Comparison of ENCODE assay signal across 10 cellular contexts in genomic region chr4:6763330-6763851, GRCh38. TPM values are rescaled to one million over a fixed set of nuclear protein-coding genes. Genes with fewer than 3 reads are reported as not detected.
DNase-seq lines count a peak whose midpoint lies in the region; ATAC-seq and TF ChIP-seq lines count a peak whose summit lies in the region.
"Had no signal": no experiment of that assay in that cellular context is flagged by ENCODE, and none has a peak within 500 bp of the region (broad histone marks: within the 10 kb centered on the region; RNA-seq: fewer than 3 reads in every experiment).

No MANE protein-coding gene starts in this region.

- POLR2A ChIA-PET in RWPE1 (lab: Yijun Ruan, JAX; ENCODE audit: low non-redundant PET): no interaction called here

- peak; percentile 64 for ATAC-seq in stimulated activated effector memory CD8-positive, alpha-beta T cell treated with anti-CD3 and anti-CD28 coated beads, Interleukin-12 subunit alpha, Interleukin-12 subunit beta, amount 100 ng/mL, for 72 hours
- no peak for ATAC-seq in HG03521 (IDR thresholded peaks at IDR 0.05; ENCODE audit: unreplicated experiment)
- ATAC-seq: SK-N-SH treated with all-trans-retinoic acid at 6 μM for 48 hours had no signal

- H3K27ac Mint-ChIP-seq in stimulated activated effector memory CD8-positive, alpha-beta T cell treated with anti-CD3 and anti-CD28 coated beads, Interleukin-12 subunit alpha, Interleukin-12 subunit beta, amount 100 ng/mL, for 72 hours: peak overlapping the region; percentile 72

- TF ChIP-seq CTCF in RWPE1 (conservative IDR thresholded peaks at IDR 0.05; ENCODE audit: low read depth): peak; percentile 73

- peak overlapping the region; percentile 83 for H3K27ac ChIP-seq in RWPE1
- peak overlapping the region; percentile 25 to 37 for H3K27ac ChIP-seq in esophagus (ENCODE audit: low read depth in 2 of 2, low read length in 1 of 2)

- no peaks in the 10 kb centered on the region for H3K36me3 Mint-ChIP-seq in stimulated activated effector memory CD8-positive, alpha-beta T cell treated with anti-CD3 and anti-CD28 coated beads, Interleukin-12 subunit alpha, Interleukin-12 subunit beta, amount 100 ng/mL, for 72 hours

- H3K4me1 ChIP-seq in esophagus (ENCODE audit: control insufficient read depth in 2 of 2, insufficient read depth in 2 of 2, low read length in 1 of 2): peaks cover 2 to 6% of the 10 kb centered on the region in 2 donors

- H3K9me3 Mint-ChIP-seq in stimulated activated effector memory CD8-positive, alpha-beta T cell treated with anti-CD3 and anti-CD28 coated beads, Interleukin-12 subunit alpha, Interleukin-12 subunit beta, amount 100 ng/mL, for 72 hours: no peaks in the 10 kb centered on the region

- no peaks in the 10 kb centered on the region for H3K9me3 ChIP-seq in esophagus (ENCODE audit: control insufficient read depth in 2 of 2, insufficient read depth in 1 of 2, low read depth in 1 of 2, low read length in 1 of 2)

- CTCF ChIA-PET in RWPE1 (lab: Yijun Ruan, JAX): interaction anchor here (0.5 kb wide), 1 partner anchor 39 kb away, joined by 3 read pairs; no protein-coding TSS in a partner anchor

- peaks cover 20% of the 10 kb centered on the region for H3K4me1 Mint-ChIP-seq in stimulated activated effector memory CD8-positive, alpha-beta T cell treated with anti-CD3 and anti-CD28 coated beads, Interleukin-12 subunit alpha, Interleukin-12 subunit beta, amount 100 ng/mL, for 72 hours

- DNase-seq in DMS53 (lab: John Stamatoyannopoulos, UW) (peak; percentile 40), DMS53 treated with DMSO at 0.1 percent for 48 hours (lab: John Stamatoyannopoulos, UW; ENCODE audit: unreplicated experiment) (no peak), RWPE1 (ENCODE audit: low spot score) (peak; percentile 89), NCI-H1436 treated with DMSO at 0.1 percent for 48 hours (lab: John Stamatoyannopoulos, UW) (no peak), GM19238 (ENCODE audit: insufficient read length, low spot score) (no peak)
- no peak for DNase-seq in stimulated activated effector memory CD8-positive, alpha-beta T cell treated with anti-CD3 and anti-CD28 coated beads, Interleukin-12 subunit alpha, Interleukin-12 subunit beta, amount 100 ng/mL, for 72 hours (ENCODE audit: low spot score in 2 of 2)
- DNase-seq: NCI-H446 treated with DMSO at 0.1 percent for 48 hours had no signal

- H3K36me3 ChIP-seq in esophagus (ENCODE audit: control insufficient read depth in 2 of 2, insufficient read depth in 2 of 2, low read length in 1 of 2): no peaks in the 10 kb centered on the region

- no peaks in the 10 kb centered on the region for H3K27me3 ChIP-seq in esophagus (ENCODE audit: control insufficient read depth in 1 of 2, insufficient read depth in 2 of 2, low read length in 2 of 2)

- peak overlapping the region in 1 of 2 donors; percentile 15 for H3K4me3 ChIP-seq in esophagus (ENCODE audit: low read depth in 1 of 2, low read length in 2 of 2)

- H3K4me3 Mint-ChIP-seq in stimulated activated effector memory CD8-positive, alpha-beta T cell treated with anti-CD3 and anti-CD28 coated beads, Interleukin-12 subunit alpha, Interleukin-12 subunit beta, amount 100 ng/mL, for 72 hours: peak overlapping the region; percentile 3

- 49 to 60% methylated on average over 16 of the region's 16 CpGs for WGBS in esophagus, 2 donors

RNA-seq across cellular contexts. Expression of gene KIAA0232, which starts 19.1 kb away (rescaled TPM):
- 10 to 100 TPM in 1 of 2 donors, 1 to 10 TPM in 1; 9.3 to 10.5 TPM for polyA plus RNA-seq in esophagus

RNA-seq across cellular contexts. Expression of gene BLOC1S4, which starts 47.4 kb away (rescaled TPM):
- polyA plus RNA-seq in esophagus: 1 to 10 TPM; 5.4 to 9.9 TPM

RNA-seq across cellular contexts. Expression of gene MRFAP1L1, which starts 53.7 kb away (rescaled TPM):
- polyA plus RNA-seq in esophagus: 10 to 100 TPM; 47.1 to 54.9 TPM

Comparison
In these comparisons a context has a peak if more than half of its experiments do, and no peak if none do; other contexts are left out.
1. DNase-seq: peak in DMS53 (single experiment) and RWPE1 (single experiment); none in DMS53 treated with DMSO at 0.1 percent for 48 hours (single experiment), stimulated activated effector memory CD8-positive, alpha-beta T cell treated with anti-CD3 and anti-CD28 coated beads, Interleukin-12 subunit alpha, Interleukin-12 subunit beta, amount 100 ng/mL, for 72 hours (0 of 2), NCI-H1436 treated with DMSO at 0.1 percent for 48 hours (single experiment) and GM19238 (single experiment).